In genomic region chr1:42567038-42567437, GRCh38 we compare ENCODE assay signal across 7 cellular contexts.
"Had no signal": no experiment of that assay in that cellular context is flagged by ENCODE, and none has a peak within 500 bp of the region (broad histone marks: within the 10 kb centered on the region; RNA-seq: fewer than 3 reads in every experiment).

No MANE protein-coding gene starts in this region.

- FAIRE-seq: G401.6, GM12891, GM12892, GM18507, GM19239 had no signal

- DNase-seq: GDM1, GF-D8 had no signal
